In genomic region chrX:50100188-50100587, GRCh38 we compare ENCODE assay signal across 9 cellular contexts.
DNase-seq lines count a peak whose midpoint lies in the region; ATAC-seq and TF ChIP-seq lines count a peak whose summit lies in the region.
"Had no signal": no experiment of that assay in that cellular context is flagged by ENCODE, and none has a peak within 500 bp of the region (broad histone marks: within the 10 kb centered on the region; RNA-seq: fewer than 3 reads in every experiment).

No MANE protein-coding gene starts in this region.

- TF ChIP-seq CTCF in CD14-positive monocyte (IDR thresholded peaks at IDR 0.05) (peak; percentile 16), right lobe of liver (IDR thresholded peaks at IDR 0.05) (peak; percentile 40 to 47 (median 42)), upper lobe of left lung (IDR thresholded peaks at IDR 0.05) (peak in 3 of 6 experiments; percentile 7 to 33 (median 23))

- TF ChIP-seq EP300 in upper lobe of left lung (IDR thresholded peaks at IDR 0.05) = no peak

- peak; percentile 65 to 80 (median 73) for ATAC-seq in right lobe of liver
- ATAC-seq in HG02642 (IDR thresholded peaks at IDR 0.05; ENCODE audit: poor library complexity, unreplicated experiment) = no peak
- ATAC-seq in upper lobe of left lung (ENCODE audit: low FRiP score in 2 of 2) = no peak
- no peak for ATAC-seq in HG03571 (IDR thresholded peaks at IDR 0.05; ENCODE audit: unreplicated experiment)

- H3K27me3 Mint-ChIP-seq in CD14-positive monocyte (ENCODE audit: low read depth in 3 of 3) = peaks cover 0 to 8% (median 1%) of the 10 kb centered on the region in 3 donors

- H3K9me3 ChIP-seq in adipocyte (ENCODE audit: control insufficient read depth, low read length) (no peaks in the 10 kb centered on the region), right lobe of liver (no peaks in the 10 kb centered on the region), upper lobe of left lung (no peaks in the 10 kb centered on the region)

- H3K27ac ChIP-seq in right lobe of liver (no peak overlapping the region), upper lobe of left lung (no peak overlapping the region)

- TF ChIP-seq POLR2A in right lobe of liver (IDR thresholded peaks at IDR 0.05) = no peak
- no peak for TF ChIP-seq POLR2A in upper lobe of left lung (IDR thresholded peaks at IDR 0.05)

- intact Hi-C loops in CD14-positive monocyte (cut with micrococcal nuclease) (no loop called here), right lobe of liver (cut with DNase I) (no loop called here)

- H3K4me1 Mint-ChIP-seq in CD14-positive monocyte = peaks cover 9% of the 10 kb centered on the region

- H3K9ac ChIP-seq in adipocyte (ENCODE audit: low read length) = no peak overlapping the region

- no peaks in the 10 kb centered on the region for H3K4me1 ChIP-seq in adipocyte (ENCODE audit: control insufficient read depth, insufficient read depth, low read length)
- no peaks in the 10 kb centered on the region for H3K4me1 ChIP-seq in right lobe of liver
- H3K4me1 ChIP-seq in upper lobe of left lung = no peaks in the 10 kb centered on the region

- DNase-seq in CD14-positive monocyte (ENCODE audit: low spot score) (no peak), HEK293T (ENCODE audit: extremely low spot score) (peak; percentile 34), adipocyte (ENCODE audit: low read depth) (peak; percentile 20), right lobe of liver (no peak), occipital lobe (lab: John Stamatoyannopoulos, UW) (no peak), upper lobe of left lung (no peak)
- DNase-seq: Right ventricle myocardium superior had no signal

- POLR2A ChIA-PET in HEK293T (lab: Yijun Ruan, JAX) = no interaction called here

- H3K36me3 Mint-ChIP-seq in CD14-positive monocyte = peaks cover 2 to 8% of the 10 kb centered on the region in 2 donors

- 23% methylated on average over 3 of the region's 3 CpGs for WGBS in right lobe of liver (ENCODE audit: insufficient coverage, low coverage, low lambda C conversion rate, missing lambda C conversion rate)
- 31 to 41% methylated on average over 3 of the region's 3 CpGs for WGBS in upper lobe of left lung, 2 donors

- H3K9me3 Mint-ChIP-seq in CD14-positive monocyte = no peaks in the 10 kb centered on the region

- H3K27me3 ChIP-seq in adipocyte (replicated peaks; ENCODE audit: control insufficient read depth, insufficient read depth, low read length) (peaks cover 8% of the 10 kb centered on the region), right lobe of liver (no peaks in the 10 kb centered on the region), upper lobe of left lung (no peaks in the 10 kb centered on the region)

- H3K4me3 ChIP-seq in adipocyte (ENCODE audit: low read length) (no peak overlapping the region), right lobe of liver (no peak overlapping the region), upper lobe of left lung (no peak overlapping the region)

- H3K36me3 ChIP-seq in adipocyte (ENCODE audit: control insufficient read depth, insufficient read depth, low read length, severe bottlenecking) (no peaks in the 10 kb centered on the region), right lobe of liver (no peaks in the 10 kb centered on the region), upper lobe of left lung (no peaks in the 10 kb centered on the region)

- H3K4me3 Mint-ChIP-seq in CD14-positive monocyte = no peak overlapping the region

- no peak overlapping the region for H3K27ac Mint-ChIP-seq in CD14-positive monocyte

- CTCF ChIA-PET in HEK293T (lab: Yijun Ruan, JAX) = interaction anchor here (0.8 to 1.6 kb wide), 4 partner anchors 105 to 581 kb away, joined by 3 to 5 read pairs (median 4); partner anchors contain the start of gene CCNB3

TF ChIP-seq in HEK293T, 16 proteins besides CTCF, POLR2A, EP300 and RAD21:
- TF ChIP-seq HDGF (IDR thresholded peaks at IDR 0.05; ENCODE audit: borderline replicate concordance) = no peak
- no peak for TF ChIP-seq LEF1 (IDR thresholded peaks at IDR 0.05; ENCODE audit: borderline replicate concordance)
- TF ChIP-seq, protein P1, sequence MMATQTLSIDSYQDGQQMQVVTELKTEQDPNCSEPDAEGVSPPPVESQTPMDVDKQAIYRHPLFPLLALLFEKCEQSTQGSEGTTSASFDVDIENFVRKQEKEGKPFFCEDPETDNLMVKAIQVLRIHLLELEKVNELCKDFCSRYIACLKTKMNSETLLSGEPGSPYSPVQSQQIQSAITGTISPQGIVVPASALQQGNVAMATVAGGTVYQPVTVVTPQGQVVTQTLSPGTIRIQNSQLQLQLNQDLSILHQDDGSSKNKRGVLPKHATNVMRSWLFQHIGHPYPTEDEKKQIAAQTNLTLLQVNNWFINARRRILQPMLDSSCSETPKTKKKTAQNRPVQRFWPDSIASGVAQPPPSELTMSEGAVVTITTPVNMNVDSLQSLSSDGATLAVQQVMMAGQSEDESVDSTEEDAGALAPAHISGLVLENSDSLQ (IDR thresholded peaks at IDR 0.05) = peak; percentile 29; the same call in 1 of the 2 replicates

Comparison
In these comparisons a context has a peak if more than half of its experiments do, and no peak if none do; other contexts are left out.
1. DNase-seq: peak in HEK293T (single experiment) and adipocyte (single experiment); none in CD14-positive monocyte (single experiment), right lobe of liver (0 of 3), occipital lobe (single experiment) and upper lobe of left lung (0 of 2).
2. ATAC-seq: peak in right lobe of liver (4 of 4); none in HG02642 (single experiment), upper lobe of left lung (0 of 2) and HG03571 (single experiment).